In genomic region chr9:137304383-137305059, GRCh38 we compare ENCODE assay signal across 8 cellular contexts. TPM values are rescaled to one million over a fixed set of nuclear protein-coding genes. Genes with fewer than 3 reads are reported as not detected.
DNase-seq lines count a peak whose midpoint lies in the region; ATAC-seq and TF ChIP-seq lines count a peak whose summit lies in the region.
"Had no signal": no experiment of that assay in that cellular context is flagged by ENCODE, and none has a peak within 500 bp of the region (broad histone marks: within the 10 kb centered on the region; RNA-seq: fewer than 3 reads in every experiment).

No MANE protein-coding gene starts in this region.

- H3K27ac Mint-ChIP-seq in activated CD8-positive, alpha-beta memory T cell treated with anti-CD3 and anti-CD28 coated beads, Interleukin-2, amount 10 ng/mL, durations not matched to agents 7 days and 5 days, result no peak overlapping the region

- peaks cover 17% of the 10 kb centered on the region for H3K4me1 Mint-ChIP-seq in activated CD8-positive, alpha-beta memory T cell treated with anti-CD3 and anti-CD28 coated beads, Interleukin-2, amount 10 ng/mL, durations not matched to agents 7 days and 5 days

- H3K4me3 Mint-ChIP-seq in activated CD8-positive, alpha-beta memory T cell treated with anti-CD3 and anti-CD28 coated beads, Interleukin-2, amount 10 ng/mL, durations not matched to agents 7 days and 5 days, result no peak overlapping the region

- TF ChIP-seq CTCF in heart left ventricle (IDR thresholded peaks at IDR 0.05) (peak in 1 of 12 donors; percentile 20), thoracic aorta (IDR thresholded peaks at IDR 0.05) (no peak)

- ATAC-seq in activated CD8-positive, alpha-beta memory T cell treated with anti-CD3 and anti-CD28 coated beads, Interleukin-2, amount 10 ng/mL, durations not matched to agents 7 days and 5 days, result no peak
- ATAC-seq in heart left ventricle, result no peak
- ATAC-seq in thoracic aorta (ENCODE audit: insufficient number of reproducible peaks, low FRiP score, low read depth), result no peak

- TF ChIP-seq POLR2A in heart left ventricle (IDR thresholded peaks at IDR 0.05), result no peak

- peak overlapping the region in 5 of 12 donors; percentile 38 to 57 (median 51) for H3K4me3 ChIP-seq in heart left ventricle
- H3K4me3 ChIP-seq in thoracic aorta, result peak overlapping the region; percentile 68

- H3K27ac ChIP-seq in heart left ventricle, result peak overlapping the region; percentile 48 to 97 (median 88)
- H3K27ac ChIP-seq in thoracic aorta, result peak overlapping the region in 1 of 2 donors; percentile 27

- no peaks in the 10 kb centered on the region for H3K9me3 Mint-ChIP-seq in activated CD8-positive, alpha-beta memory T cell treated with anti-CD3 and anti-CD28 coated beads, Interleukin-2, amount 10 ng/mL, durations not matched to agents 7 days and 5 days (ENCODE audit: low read depth)

- H3K4me1 ChIP-seq in heart left ventricle (peaks cover 12 to 78% (median 44%) of the 10 kb centered on the region in 12 donors), thoracic aorta (ENCODE audit: control insufficient read depth in 1 of 2, low read depth in 2 of 2) (peaks cover 30 to 40% of the 10 kb centered on the region in 2 donors)

- WGBS in heart left ventricle, 4 donors, result 44 to 61% (median 52%) methylated on average over 15 to 16 of the region's 16 CpGs

- H3K36me3 ChIP-seq in heart left ventricle (peaks cover 0 to 1% (median 0%) of the 10 kb centered on the region in 9 donors), thoracic aorta (no peaks in the 10 kb centered on the region)

- no peaks in the 10 kb centered on the region for H3K9me3 ChIP-seq in heart left ventricle
- no peaks in the 10 kb centered on the region for H3K9me3 ChIP-seq in thoracic aorta

- peaks cover 15% of the 10 kb centered on the region for H3K27me3 Mint-ChIP-seq in activated CD8-positive, alpha-beta memory T cell treated with anti-CD3 and anti-CD28 coated beads, Interleukin-2, amount 10 ng/mL, durations not matched to agents 7 days and 5 days

- intact Hi-C loops in heart left ventricle (cut with DNase I), result loop anchor here in 1 of 10 donors (5.0 kb wide), 1 partner anchor 118 kb away; the partner anchor contains the start of genes EXD3 and NOXA1

- peak; percentile 63 for DNase-seq in activated CD8-positive, alpha-beta memory T cell treated with anti-CD3 and anti-CD28 coated beads for 24 hours
- DNase-seq in activated CD8-positive, alpha-beta memory T cell treated with anti-CD3 and anti-CD28 coated beads, Interleukin-2, amount 10 ng/mL, durations not matched to agents 7 days and 5 days, result no peak
- DNase-seq in heart left ventricle (peak in 4 of 5 donors; percentile 16 to 60 (median 28)), thoracic aorta (ENCODE audit: low spot score) (no peak), SW480 (ENCODE audit: low spot score) (no peak), cortex of kidney (lab: John Stamatoyannopoulos, UW) (no peak)
- DNase-seq: stimulated activated CD4-positive, alpha-beta T cell treated with anti-CD3 and anti-CD28 coated beads, Interleukin-4, amount 100 ng/mL, for 24 hours had no signal

- CTCF ChIA-PET in activated CD8-positive, alpha-beta memory T cell treated with anti-CD3 and anti-CD28 coated beads, Interleukin-2, amount 10 ng/mL, durations not matched to agents 7 days and 5 days (lab: Charles Lee), result interaction anchor here (0.6 to 1.7 kb wide), 5 partner anchors 13 to 118 kb away, joined by 3 read pairs; partner anchors contain the start of genes EXD3 and TOR4A

- H3K27me3 ChIP-seq in heart left ventricle, result peaks cover 0 to 47% (median under 1%) of the 10 kb centered on the region in 9 donors
- peaks cover 4% of the 10 kb centered on the region for H3K27me3 ChIP-seq in thoracic aorta (replicated peaks; ENCODE audit: insufficient read depth)

- no peaks in the 10 kb centered on the region for H3K36me3 Mint-ChIP-seq in activated CD8-positive, alpha-beta memory T cell treated with anti-CD3 and anti-CD28 coated beads, Interleukin-2, amount 10 ng/mL, durations not matched to agents 7 days and 5 days

RNA-seq across cellular contexts. Expression of gene NRARP, which starts 2.5 kb away (rescaled TPM):
- total RNA-seq in activated CD8-positive, alpha-beta memory T cell treated with anti-CD3 and anti-CD28 coated beads, Interleukin-2, amount 10 ng/mL, durations not matched to agents 7 days and 5 days, result 1 to 10 TPM; 1.6 to 4.5 TPM
- total RNA-seq in heart left ventricle (10 to 100 TPM in 5 of 9 donors, 1 to 10 TPM in 4; 6.4 to 15.8 (median 10.3) TPM), thoracic aorta (10 to 100 TPM in 1 of 2 donors, 1 to 10 TPM in 1; 8.5 to 16.9 TPM)
- polyA plus RNA-seq in heart left ventricle, result 1 to 10 TPM; 1.6 to 4.2 TPM

RNA-seq across cellular contexts. Expression of gene TOR4A, which starts 27.0 kb away (rescaled TPM):
- total RNA-seq in activated CD8-positive, alpha-beta memory T cell treated with anti-CD3 and anti-CD28 coated beads, Interleukin-2, amount 10 ng/mL, durations not matched to agents 7 days and 5 days, result 10 to 100 TPM; 10.9 to 13.3 TPM
- total RNA-seq in heart left ventricle (10 to 100 TPM; 14.0 to 46.4 (median 18.5) TPM), thoracic aorta (10 to 100 TPM; 26.4 to 43.5 TPM)
- 10 to 100 TPM in 1 of 2 donors, 1 to 10 TPM in 1; 6.6 to 16.3 TPM for polyA plus RNA-seq in heart left ventricle

RNA-seq across cellular contexts. Expression of gene NELFB, which starts 49.4 kb away (rescaled TPM):
- total RNA-seq in activated CD8-positive, alpha-beta memory T cell treated with anti-CD3 and anti-CD28 coated beads, Interleukin-2, amount 10 ng/mL, durations not matched to agents 7 days and 5 days, result 10 to 100 TPM; 70.8 to 75.3 TPM
- 10 to 100 TPM; 32.5 to 55.5 (median 38.1) TPM for total RNA-seq in heart left ventricle
- polyA plus RNA-seq in heart left ventricle, result 10 to 100 TPM; 31.4 to 77.8 TPM
- 10 to 100 TPM; 37.2 to 40.6 TPM for total RNA-seq in thoracic aorta

RNA-seq across cellular contexts. Expression of gene STPG3, which starts 53.4 kb away (rescaled TPM):
- not detected for total RNA-seq in activated CD8-positive, alpha-beta memory T cell treated with anti-CD3 and anti-CD28 coated beads, Interleukin-2, amount 10 ng/mL, durations not matched to agents 7 days and 5 days
- total RNA-seq in heart left ventricle (under 1 TPM in 2 of 9 donors, not detected in 7; 0.23 to 0.31 TPM), thoracic aorta (not detected)
- under 1 TPM in 1 of 2 donors, not detected in 1; 0.61 TPM for polyA plus RNA-seq in heart left ventricle
- total RNA-seq: HT1080 had no signal

Comparison
In these comparisons a context has a peak if more than half of its experiments do, and no peak if none do; other contexts are left out.
1. DNase-seq: peak in activated CD8-positive, alpha-beta memory T cell treated with anti-CD3 and anti-CD28 coated beads for 24 hours (single experiment) and heart left ventricle (4 of 5); none in activated CD8-positive, alpha-beta memory T cell treated with anti-CD3 and anti-CD28 coated beads, Interleukin-2, amount 10 ng/mL, durations not matched to agents 7 days and 5 days (single experiment), thoracic aorta (single experiment), SW480 (single experiment) and cortex of kidney (single experiment).